26 cellular contexts compared by ENCODE assay signal in the genomic region with DNA sequence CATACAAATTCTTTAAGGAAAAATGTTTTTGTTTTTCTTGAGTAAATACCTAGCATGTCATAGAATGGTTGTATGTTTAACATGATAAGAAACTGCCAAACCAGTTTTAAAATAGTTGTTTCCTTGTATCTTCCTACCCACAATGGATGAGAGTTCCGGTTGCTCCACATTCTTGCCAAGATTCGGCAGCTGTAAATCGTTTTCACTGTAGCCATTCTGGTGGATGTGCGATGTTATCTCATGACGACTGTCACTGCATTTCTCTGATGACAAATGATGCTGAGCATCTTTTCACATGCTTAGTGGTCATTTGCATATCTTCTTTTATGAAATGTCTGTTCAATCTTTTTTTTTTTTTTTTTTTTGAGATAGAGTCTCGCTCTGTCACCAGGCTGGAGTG. TPM values are rescaled to one million over a fixed set of nuclear protein-coding genes. Genes with fewer than 3 reads are reported as not detected.
"Had no signal": no experiment of that assay in that cellular context is flagged by ENCODE, and none has a peak within 500 bp of the region (broad histone marks: within the 10 kb centered on the region; RNA-seq: fewer than 3 reads in every experiment).

No MANE protein-coding gene starts in this region.

- H3K27ac ChIP-seq: brain microvascular endothelial cell, cardiac muscle cell, Peyer's patch, WERI-Rb-1 had no signal

- H3K4me2 ChIP-seq: SK-N-SH had no signal

- H3K9me3 ChIP-seq: Peyer's patch, SK-N-SH had no signal

- ATAC-seq: activated CD4-positive, alpha-beta T cell treated with anti-CD3 and anti-CD28 coated beads for 36 hours; activated CD8-positive, alpha-beta T cell treated with anti-CD3 and anti-CD28 coated beads for 36 hours; activated T-cell treated with anti-CD3 and anti-CD28 coated beads, Interleukin-2, amount 50 U/mL, for 72 hours had no signal

- DNase-seq: activated CD4-positive, alpha-beta T cell treated with anti-CD3 and anti-CD28 coated beads for 36 hours; activated CD8-positive, alpha-beta memory T cell treated with anti-CD3 and anti-CD28 coated beads, Interleukin-2, amount 50 U/mL, for 4 hours; activated CD8-positive, alpha-beta T cell treated with anti-CD3 and anti-CD28 coated beads for 36 hours; activated gamma-delta T cell treated with Interleukin-2 at 50 U/mL for 16 hours; activated naive CD4-positive, alpha-beta T cell treated with anti-CD3 and anti-CD28 coated beads, Interleukin-2, amount 10 ng/mL, durations not matched to agents 7 days and 5 days; activated naive CD8-positive, alpha-beta T cell treated with anti-CD3 and anti-CD28 coated beads for 36 hours; activated T-cell treated with anti-CD3 and anti-CD28 coated beads, Interleukin-2, amount 50 U/mL, for 72 hours; brain microvascular endothelial cell; cerebellar nuclear complex; NCI-H1105 treated with DMSO at 0.1 percent for 48 hours; NCI-H1436 treated with DMSO at 0.1 percent for 48 hours; NCI-H187; NCI-H2081 treated with DMSO at 0.1 percent for 48 hours; NCI-H446 treated with DMSO at 0.1 percent for 48 hours; NCI-H524 treated with DMSO at 0.1 percent for 48 hours; NCI-H82; NK-92 treated with Interleukin-12 subunit alpha and Interleukin-12 subunit beta, amount 100 ng/mL, for 24 hours; OCI-M1; Peyer's patch; SHP77; SK-N-SH; T-helper 1 cell; WERI-Rb-1 had no signal

- H3K36me3 ChIP-seq: brain microvascular endothelial cell, cardiac muscle cell, Peyer's patch, WERI-Rb-1 had no signal

- H3K4me1 ChIP-seq: Peyer's patch had no signal

- H3K27me3 ChIP-seq: brain microvascular endothelial cell, cardiac muscle cell, Peyer's patch had no signal

- FAIRE-seq: colon had no signal

- H3K4me3 ChIP-seq: cardiac muscle cell, Peyer's patch had no signal

- H3K9ac ChIP-seq: SK-N-SH had no signal

RNA-seq across cellular contexts. Expression of a gene that starts 36.6 kb away (rescaled TPM):
- total RNA-seq: activated CD4-positive, alpha-beta T cell treated with anti-CD3 and anti-CD28 coated beads for 36 hours; activated CD8-positive, alpha-beta T cell treated with anti-CD3 and anti-CD28 coated beads for 36 hours; activated naive CD8-positive, alpha-beta T cell treated with anti-CD3 and anti-CD28 coated beads for 36 hours; Peyer's patch; T-helper 2 cell treated with Interferon-gamma antibody and Interleukin-4, amounts not matched to agents 100 ng/mL and 5 ng/mL, for 36 hours had no signal
- polyA plus RNA-seq: SK-N-SH had no signal
